Comparison of ENCODE assay signal across 8 cellular contexts in the genomic region with DNA sequence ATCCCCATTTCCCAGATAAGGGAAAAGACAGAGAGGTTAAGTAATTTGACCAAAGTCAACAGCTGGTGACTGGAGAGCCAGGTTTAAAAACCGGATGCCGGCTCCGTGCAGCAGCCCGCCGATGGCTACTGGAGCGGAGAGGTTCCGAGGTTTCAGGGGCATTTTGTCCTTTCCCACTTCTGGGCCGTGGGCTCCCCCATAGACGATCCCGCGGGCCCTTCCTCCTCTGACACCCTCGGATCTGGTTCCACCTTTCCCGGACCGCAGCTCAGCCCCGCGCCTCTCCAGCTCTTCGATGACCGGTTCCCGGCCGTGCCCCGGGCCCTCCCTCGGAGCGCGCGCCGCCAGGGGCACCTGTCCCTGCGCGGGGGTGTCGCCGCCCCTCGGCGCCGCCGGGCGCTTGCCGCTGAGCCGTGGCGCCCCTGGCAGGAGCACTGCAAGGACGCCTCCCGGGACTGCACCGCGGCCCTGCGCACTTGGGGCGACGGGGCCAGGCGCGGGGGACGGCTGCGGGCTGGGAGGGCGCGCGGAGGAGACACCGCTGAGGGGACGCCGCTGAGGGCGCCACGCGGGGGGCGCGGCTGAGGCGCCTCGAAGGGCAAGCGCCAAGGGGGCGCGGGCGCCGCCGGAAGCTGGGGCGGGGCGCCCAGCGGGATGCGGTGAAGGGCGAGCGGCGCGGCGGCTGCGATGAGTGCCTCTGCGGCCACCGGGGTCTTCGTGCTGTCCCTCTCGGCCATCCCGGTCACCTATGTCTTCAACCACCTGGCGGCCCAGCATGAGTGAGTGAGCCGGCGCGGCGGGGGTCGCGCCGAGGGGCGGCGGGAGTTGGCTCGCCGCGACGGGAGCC. TPM values are rescaled to one million over a fixed set of nuclear protein-coding genes. Genes with fewer than 3 reads are reported as not detected.
DNase-seq lines count a peak whose midpoint lies in the region; ATAC-seq and TF ChIP-seq lines count a peak whose summit lies in the region.

TM6SF1 (plus strand) TSS at position 652 of the 847 bp plus-strand sequence; CDS start at position 688, 36 bp downstream.

- peak; percentile 48 for ATAC-seq in HG02852 (IDR thresholded peaks at IDR 0.05; ENCODE audit: unreplicated experiment)
- ATAC-seq in activated T-cell treated with anti-CD3 and anti-CD28 coated beads, Interleukin-2, amount 50 U/mL, for 4 hours: peak; percentile 54 to 70
- ATAC-seq in GM19328 (IDR thresholded peaks at IDR 0.05; ENCODE audit: unreplicated experiment): no peak

- no peaks in the 10 kb centered on the region for H4K20me1 ChIP-seq in osteoblast (ENCODE audit: insufficient read depth, low read length)

- H3K4me1 Mint-ChIP-seq in activated T-cell treated with anti-CD3 and anti-CD28 coated beads, Interleukin-2, amount 50 U/mL, for 4 hours (ENCODE audit: low read depth): peaks cover 16% of the 10 kb centered on the region

- TF ChIP-seq CTCF in GM12864 (IDR thresholded peaks at IDR 0.05; ENCODE audit: low read depth, low read length, missing control alignments) (peak; percentile 7), osteoblast (IDR thresholded peaks at IDR 0.05; ENCODE audit: extremely low read depth, low read depth, low read length) (no peak)

- H3K4me3 Mint-ChIP-seq in activated T-cell treated with anti-CD3 and anti-CD28 coated beads, Interleukin-2, amount 50 U/mL, for 4 hours: peak within 1 kb of the TSS; percentile 80

- DNase-seq in GM12864 (ENCODE audit: low read depth): no peak
- no peak for DNase-seq in activated T-cell treated with anti-CD3 and anti-CD28 coated beads, Interleukin-2, amount 50 U/mL, for 4 hours
- peak; percentile 25 for DNase-seq in germinal center (ENCODE audit: low spot score)
- DNase-seq in osteoblast (ENCODE audit: insufficient read length, low spot score, missing footprints): peak; percentile 82
- DNase-seq in G401 (ENCODE audit: low spot score): no peak
- DNase-seq in RKO (ENCODE audit: low spot score): no peak

- peaks cover 61% of the 10 kb centered on the region for H3K27me3 Mint-ChIP-seq in activated T-cell treated with anti-CD3 and anti-CD28 coated beads, Interleukin-2, amount 50 U/mL, for 4 hours (ENCODE audit: low read depth)

- H3K79me2 ChIP-seq in osteoblast (ENCODE audit: insufficient read depth, low read length): no peaks in the 10 kb centered on the region

- no peaks in the 10 kb centered on the region for H3K9me3 Mint-ChIP-seq in activated T-cell treated with anti-CD3 and anti-CD28 coated beads, Interleukin-2, amount 50 U/mL, for 4 hours

- peak within 1 kb of the TSS; percentile 51 for H2AFZ ChIP-seq in osteoblast (ENCODE audit: low read length)

- H3K36me3 ChIP-seq in osteoblast (ENCODE audit: insufficient read depth, low read length): no peaks in the 10 kb centered on the region

- peak within 1 kb of the TSS; percentile 65 for H3K4me3 ChIP-seq in GM12864 (ENCODE audit: low read depth, low read length)
- peak within 1 kb of the TSS; percentile 61 for H3K4me3 ChIP-seq in osteoblast (ENCODE audit: insufficient read depth, low read length)

- peaks cover 23% of the 10 kb centered on the region for H3K27me3 ChIP-seq in osteoblast (ENCODE audit: insufficient read depth, low read length)

- H3K9me3 ChIP-seq in osteoblast (ENCODE audit: low read depth, low read length): no peaks in the 10 kb centered on the region

- H3K4me2 ChIP-seq in osteoblast (ENCODE audit: insufficient read depth, low read length): peak within 1 kb of the TSS; percentile 75

- no peaks in the 10 kb centered on the region for H3K36me3 Mint-ChIP-seq in activated T-cell treated with anti-CD3 and anti-CD28 coated beads, Interleukin-2, amount 50 U/mL, for 4 hours (ENCODE audit: insufficient read depth)

- H3K27ac ChIP-seq in osteoblast (ENCODE audit: low read depth, low read length): no peak within 1 kb of the TSS

- no peaks in the 10 kb centered on the region for H3K4me1 ChIP-seq in osteoblast (ENCODE audit: insufficient read depth, low read length)

- in situ Hi-C loops in G401 (cut with HindIII; ENCODE audit: low sequenced_read_pairs): no loop called here

RNA-seq across cellular contexts. Expression of gene TM6SF1, which starts in this region (rescaled TPM):
- total RNA-seq in activated T-cell treated with anti-CD3 and anti-CD28 coated beads, Interleukin-2, amount 50 U/mL, for 4 hours: under 1 TPM; 0.38 to 0.63 (median 0.40) TPM
- total RNA-seq in osteoblast: 0.29 and 0.36 TPM in 2 replicates
- not detected in 2 replicates for total RNA-seq in G401 (2014; rRNA removed; shearing (Covaris generic))

Comparison
In these comparisons a context has a peak if more than half of its experiments do, and no peak if none do; other contexts are left out.
1. Peak in ATAC-seq in activated T-cell treated with anti-CD3 and anti-CD28 coated beads, Interleukin-2, amount 50 U/mL, for 4 hours; RNA of the gene not detected or under 1 TPM.
2. Peak in DNase-seq, H3K4me3 ChIP-seq and H3K4me2 ChIP-seq in osteoblast; RNA of the gene not detected or under 1 TPM.